26 cellular contexts compared by ENCODE assay signal in the genomic region with DNA sequence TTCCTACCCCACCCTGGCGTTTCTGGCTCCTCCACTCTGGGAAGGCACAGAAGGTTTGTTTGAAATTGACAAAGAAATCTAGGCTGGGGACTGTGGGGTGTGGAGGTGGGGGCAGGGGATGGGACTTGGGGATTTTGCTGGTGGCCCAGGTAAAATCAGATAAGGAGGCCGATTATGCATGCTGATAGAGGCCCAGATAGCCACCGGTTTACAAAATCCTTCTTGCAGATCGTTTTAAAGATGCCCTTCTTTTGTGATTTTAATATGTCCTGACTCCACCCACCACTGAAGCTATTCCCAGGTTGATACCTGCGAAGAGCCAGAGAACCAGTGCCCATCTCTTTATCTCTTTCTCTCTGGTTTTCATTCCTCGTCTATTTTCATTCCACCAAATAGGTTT.
"Had no signal": no experiment of that assay in that cellular context is flagged by ENCODE, and none has a peak within 500 bp of the region (broad histone marks: within the 10 kb centered on the region; RNA-seq: fewer than 3 reads in every experiment).

No MANE protein-coding gene starts in this region.

- H3K9me3 Mint-ChIP-seq: activated CD4-positive, alpha-beta T cell treated with anti-CD3 and anti-CD28 coated beads, Interleukin-2, amount 10 ng/mL, durations not matched to agents 24 days and 14 days; activated CD8-positive, alpha-beta T cell treated with anti-CD3 and anti-CD28 coated beads for 36 hours; activated naive CD8-positive, alpha-beta T cell treated with anti-CD3 and anti-CD28 coated beads for 36 hours; activated T-cell treated with anti-CD3 and anti-CD28 coated beads, Interleukin-2, amount 50 U/mL, for 72 hours; activated T-helper 17 cell treated with anti-CD3 and anti-CD28 coated beads, Interleukin-2, amount 50 U/mL, for 72 hours had no signal

- DNase-seq: activated CD4-positive, alpha-beta T cell treated with anti-CD3 and anti-CD28 coated beads, Interleukin-2, amount 10 ng/mL, durations not matched to agents 24 days and 14 days; activated CD4-positive, alpha-beta T cell treated with anti-CD3 and anti-CD28 coated beads, Interleukin-2, amount 50 U/mL, for 4 hours; activated CD8-positive, alpha-beta T cell treated with anti-CD3 and anti-CD28 coated beads for 36 hours; activated effector memory CD4-positive, alpha-beta T cell treated with anti-CD3 and anti-CD28 coated beads, Interleukin-2, amount 50 U/mL, for 16 hours; activated naive CD4-positive, alpha-beta T cell; activated naive CD4-positive, alpha-beta T cell treated with anti-CD3 and anti-CD28 coated beads, Interleukin-2, amount 50 U/mL, for 16 hours; activated naive CD8-positive, alpha-beta T cell treated with anti-CD3 and anti-CD28 coated beads for 36 hours; activated T-cell treated with anti-CD3 and anti-CD28 coated beads, Interleukin-2, amount 50 U/mL, for 1 hour; activated T-cell treated with anti-CD3 and anti-CD28 coated beads, Interleukin-2, amount 50 U/mL, for 72 hours; body of pancreas; NCI-H1105; NCI-H1417 treated with DMSO at 0.1 percent for 48 hours; NCI-H187 treated with DMSO at 0.1 percent for 48 hours; NCI-H2081; NCI-H2171 treated with DMSO at 0.1 percent for 48 hours; NCI-H226; NCI-H446 treated with DMSO at 0.1 percent for 48 hours; NCI-H524 treated with DMSO at 0.1 percent for 48 hours; SHP77; SJCRH30; T1000; WERI-Rb-1 had no signal

- ATAC-seq: activated CD8-positive, alpha-beta T cell treated with anti-CD3 and anti-CD28 coated beads for 36 hours; activated T-cell treated with anti-CD3 and anti-CD28 coated beads, Interleukin-2, amount 50 U/mL, for 72 hours; activated T-helper 17 cell treated with anti-CD3 and anti-CD28 coated beads, Interleukin-2, amount 50 U/mL, for 72 hours; body of pancreas; Panc1 had no signal

- H3K9me3 ChIP-seq: body of pancreas, breast epithelium had no signal

- H3K27me3 ChIP-seq: body of pancreas, breast epithelium had no signal

- H3K27ac Mint-ChIP-seq: activated CD4-positive, alpha-beta T cell treated with anti-CD3 and anti-CD28 coated beads, Interleukin-2, amount 10 ng/mL, durations not matched to agents 24 days and 14 days; activated CD8-positive, alpha-beta T cell treated with anti-CD3 and anti-CD28 coated beads for 36 hours; activated naive CD8-positive, alpha-beta T cell treated with anti-CD3 and anti-CD28 coated beads for 36 hours; activated T-cell treated with anti-CD3 and anti-CD28 coated beads, Interleukin-2, amount 50 U/mL, for 72 hours; activated T-helper 17 cell treated with anti-CD3 and anti-CD28 coated beads, Interleukin-2, amount 50 U/mL, for 72 hours had no signal

- H3K4me3 Mint-ChIP-seq: activated CD4-positive, alpha-beta T cell treated with anti-CD3 and anti-CD28 coated beads, Interleukin-2, amount 10 ng/mL, durations not matched to agents 24 days and 14 days; activated CD8-positive, alpha-beta T cell treated with anti-CD3 and anti-CD28 coated beads for 36 hours; activated naive CD8-positive, alpha-beta T cell treated with anti-CD3 and anti-CD28 coated beads for 36 hours; activated T-cell treated with anti-CD3 and anti-CD28 coated beads, Interleukin-2, amount 50 U/mL, for 72 hours; activated T-helper 17 cell treated with anti-CD3 and anti-CD28 coated beads, Interleukin-2, amount 50 U/mL, for 72 hours had no signal

- H3K4me1 ChIP-seq: breast epithelium, SJCRH30 had no signal

- H3K36me3 Mint-ChIP-seq: activated naive CD8-positive, alpha-beta T cell treated with anti-CD3 and anti-CD28 coated beads for 36 hours had no signal

- H3K4me1 Mint-ChIP-seq: activated CD4-positive, alpha-beta T cell treated with anti-CD3 and anti-CD28 coated beads, Interleukin-2, amount 10 ng/mL, durations not matched to agents 24 days and 14 days; activated naive CD8-positive, alpha-beta T cell treated with anti-CD3 and anti-CD28 coated beads for 36 hours; activated T-helper 17 cell treated with anti-CD3 and anti-CD28 coated beads, Interleukin-2, amount 50 U/mL, for 72 hours had no signal

- H3K27ac ChIP-seq: body of pancreas, breast epithelium, SJCRH30, SK-N-MC, WERI-Rb-1 had no signal
